In the genomic region with DNA sequence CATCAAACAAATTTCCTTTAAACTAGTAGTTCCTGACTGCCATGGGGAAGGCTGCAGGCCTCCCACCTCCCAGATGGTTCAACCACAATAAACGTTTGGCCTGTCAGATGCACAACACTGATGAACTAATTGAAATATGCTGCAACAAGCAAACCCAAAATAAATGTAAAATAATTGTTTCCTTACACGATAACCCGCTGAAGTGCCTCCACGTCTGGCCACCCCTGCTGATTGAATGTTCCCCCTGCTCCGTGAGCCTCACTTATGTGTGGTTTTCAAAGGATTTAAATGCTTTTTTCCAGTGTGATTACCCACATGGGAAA, we compare ENCODE assay signal across 12 cellular contexts. TPM values are rescaled to one million over a fixed set of nuclear protein-coding genes. Genes with fewer than 3 reads are reported as not detected.
DNase-seq lines count a peak whose midpoint lies in the region; ATAC-seq and TF ChIP-seq lines count a peak whose summit lies in the region.
"Had no signal": no experiment of that assay in that cellular context is flagged by ENCODE, and none has a peak within 500 bp of the region (broad histone marks: within the 10 kb centered on the region; RNA-seq: fewer than 3 reads in every experiment).

No MANE protein-coding gene starts in this region.

- H3K4me1 ChIP-seq in liver (ENCODE audit: control insufficient read depth in 4 of 4, insufficient read depth in 4 of 4, low read length in 3 of 4) (peaks cover 24 to 42% (median 35%) of the 10 kb centered on the region in 4 donors), HAP-1 (peaks cover 35% of the 10 kb centered on the region)

- no peaks in the 10 kb centered on the region for H3K27me3 Mint-ChIP-seq in stimulated activated memory B cell treated with anti-CD40 and anti-IgM and Interleukin-4, amounts not matched to agents 10 μg/mL and 1 μg/mL and 100 μg/mL, for 72 hours
- H3K27me3 Mint-ChIP-seq in natural killer cell (ENCODE audit: low read depth in 2 of 2), result no peaks in the 10 kb centered on the region
- H3K27me3 Mint-ChIP-seq: activated naive CD4-positive, alpha-beta T cell treated with anti-CD3 and anti-CD28 coated beads, Interleukin-2, amount 50 U/mL, for 24 hours had no signal

- TF ChIP-seq CTCF in liver (IDR thresholded peaks at IDR 0.05; ENCODE audit: low read depth, low read length, missing input control) (no peak), natural killer cell (IDR thresholded peaks at IDR 0.05) (no peak)

- ATAC-seq in stimulated activated memory B cell treated with anti-CD40 and anti-IgM and Interleukin-4, amounts not matched to agents 10 μg/mL and 1 μg/mL and 100 μg/mL, for 72 hours, result no peak
- no peak for ATAC-seq in natural killer cell

- H3K27ac ChIP-seq in SK-N-MC, result peak overlapping the region; percentile 26; the same call in 1 of the 2 replicates
- H3K27ac ChIP-seq in liver (ENCODE audit: low read depth in 1 of 2, low read length in 2 of 2), result peak overlapping the region; percentile 72 to 93

- H3K36me3 ChIP-seq in SK-N-MC (ENCODE audit: insufficient read depth, low read length) (no peaks in the 10 kb centered on the region), liver (ENCODE audit: control insufficient read depth in 4 of 4, insufficient read depth in 3 of 4, low read depth in 1 of 4, low read length in 3 of 4) (no peaks in the 10 kb centered on the region), HAP-1 (replicated peaks) (no peaks in the 10 kb centered on the region)

- peak; percentile 37 for DNase-seq in H4 (ENCODE audit: low spot score)
- no peak for DNase-seq in SK-N-MC (ENCODE audit: low read depth, low spot score)
- no peak for DNase-seq in germinal center (ENCODE audit: low spot score)
- no peak for DNase-seq in HAP-1 (ENCODE audit: low spot score in 2 of 2)
- DNase-seq in natural killer cell, result no peak
- DNase-seq in cortex of kidney (lab: John Stamatoyannopoulos, UW), result no peak
- DNase-seq: NCI-H446; occipital lobe; stimulated activated naive CD4-positive, alpha-beta T cell had no signal

- H3K4me3 Mint-ChIP-seq in stimulated activated memory B cell treated with anti-CD40 and anti-IgM and Interleukin-4, amounts not matched to agents 10 μg/mL and 1 μg/mL and 100 μg/mL, for 72 hours, result no peak overlapping the region
- H3K4me3 Mint-ChIP-seq in natural killer cell, result no peak overlapping the region
- H3K4me3 Mint-ChIP-seq: activated naive CD4-positive, alpha-beta T cell treated with anti-CD3 and anti-CD28 coated beads, Interleukin-2, amount 50 U/mL, for 24 hours had no signal

- in situ Hi-C loops in HAP-1 (cut with MboI; ENCODE audit: low sequenced_read_pairs), result no loop called here

- H3K4me1 Mint-ChIP-seq in stimulated activated memory B cell treated with anti-CD40 and anti-IgM and Interleukin-4, amounts not matched to agents 10 μg/mL and 1 μg/mL and 100 μg/mL, for 72 hours, result peaks cover 51% of the 10 kb centered on the region
- H3K4me1 Mint-ChIP-seq in natural killer cell, result peaks cover 0 to 18% of the 10 kb centered on the region in 2 donors

- no peak for TF ChIP-seq RAD21 in liver (IDR thresholded peaks at IDR 0.05)

- WGBS in liver, result 83% methylated on average over 5 of the region's 5 CpGs

- H3K36me3 Mint-ChIP-seq in stimulated activated memory B cell treated with anti-CD40 and anti-IgM and Interleukin-4, amounts not matched to agents 10 μg/mL and 1 μg/mL and 100 μg/mL, for 72 hours, result no peaks in the 10 kb centered on the region
- no peaks in the 10 kb centered on the region for H3K36me3 Mint-ChIP-seq in natural killer cell

- H3K4me3 ChIP-seq in SK-N-MC (peak overlapping the region; percentile 40; the same call in 1 of the 2 replicates), liver (ENCODE audit: low read depth in 1 of 3, low read length in 3 of 3) (no peak overlapping the region), HAP-1 (no peak overlapping the region)

- H3K27ac Mint-ChIP-seq in stimulated activated memory B cell treated with anti-CD40 and anti-IgM and Interleukin-4, amounts not matched to agents 10 μg/mL and 1 μg/mL and 100 μg/mL, for 72 hours, result peak overlapping the region; percentile 82
- no peak overlapping the region for H3K27ac Mint-ChIP-seq in natural killer cell
- H3K27ac Mint-ChIP-seq: activated naive CD4-positive, alpha-beta T cell treated with anti-CD3 and anti-CD28 coated beads, Interleukin-2, amount 50 U/mL, for 24 hours had no signal

- no peak overlapping the region for H3K9ac ChIP-seq in SK-N-MC (ENCODE audit: insufficient read length)
- no peak overlapping the region for H3K9ac ChIP-seq in liver (ENCODE audit: low read depth in 1 of 2, low read length in 2 of 2)

- H3K9me3 Mint-ChIP-seq in stimulated activated memory B cell treated with anti-CD40 and anti-IgM and Interleukin-4, amounts not matched to agents 10 μg/mL and 1 μg/mL and 100 μg/mL, for 72 hours, result no peaks in the 10 kb centered on the region
- H3K9me3 Mint-ChIP-seq in natural killer cell, result no peaks in the 10 kb centered on the region
- H3K9me3 Mint-ChIP-seq: activated naive CD4-positive, alpha-beta T cell treated with anti-CD3 and anti-CD28 coated beads, Interleukin-2, amount 50 U/mL, for 24 hours had no signal

- intact Hi-C loops in natural killer cell (cut with micrococcal nuclease), result no loop called here

- H3K27me3 ChIP-seq in liver (ENCODE audit: control insufficient read depth in 4 of 4, insufficient read depth in 4 of 4, low read length in 3 of 4) (no peaks in the 10 kb centered on the region), HAP-1 (ENCODE audit: low read depth) (no peaks in the 10 kb centered on the region)

- H3K9me3 ChIP-seq in SK-N-MC (ENCODE audit: low read depth, low read length) (no peaks in the 10 kb centered on the region), liver (ENCODE audit: control insufficient read depth in 4 of 4, low read length in 3 of 4) (no peaks in the 10 kb centered on the region), HAP-1 (no peaks in the 10 kb centered on the region)

TF ChIP-seq in liver, 16 proteins besides CTCF, POLR2A, EP300 and RAD21:
- TF ChIP-seq TAF1 (conservative IDR thresholded peaks at IDR 0.05), result no peak
- TF ChIP-seq, protein P1, sequence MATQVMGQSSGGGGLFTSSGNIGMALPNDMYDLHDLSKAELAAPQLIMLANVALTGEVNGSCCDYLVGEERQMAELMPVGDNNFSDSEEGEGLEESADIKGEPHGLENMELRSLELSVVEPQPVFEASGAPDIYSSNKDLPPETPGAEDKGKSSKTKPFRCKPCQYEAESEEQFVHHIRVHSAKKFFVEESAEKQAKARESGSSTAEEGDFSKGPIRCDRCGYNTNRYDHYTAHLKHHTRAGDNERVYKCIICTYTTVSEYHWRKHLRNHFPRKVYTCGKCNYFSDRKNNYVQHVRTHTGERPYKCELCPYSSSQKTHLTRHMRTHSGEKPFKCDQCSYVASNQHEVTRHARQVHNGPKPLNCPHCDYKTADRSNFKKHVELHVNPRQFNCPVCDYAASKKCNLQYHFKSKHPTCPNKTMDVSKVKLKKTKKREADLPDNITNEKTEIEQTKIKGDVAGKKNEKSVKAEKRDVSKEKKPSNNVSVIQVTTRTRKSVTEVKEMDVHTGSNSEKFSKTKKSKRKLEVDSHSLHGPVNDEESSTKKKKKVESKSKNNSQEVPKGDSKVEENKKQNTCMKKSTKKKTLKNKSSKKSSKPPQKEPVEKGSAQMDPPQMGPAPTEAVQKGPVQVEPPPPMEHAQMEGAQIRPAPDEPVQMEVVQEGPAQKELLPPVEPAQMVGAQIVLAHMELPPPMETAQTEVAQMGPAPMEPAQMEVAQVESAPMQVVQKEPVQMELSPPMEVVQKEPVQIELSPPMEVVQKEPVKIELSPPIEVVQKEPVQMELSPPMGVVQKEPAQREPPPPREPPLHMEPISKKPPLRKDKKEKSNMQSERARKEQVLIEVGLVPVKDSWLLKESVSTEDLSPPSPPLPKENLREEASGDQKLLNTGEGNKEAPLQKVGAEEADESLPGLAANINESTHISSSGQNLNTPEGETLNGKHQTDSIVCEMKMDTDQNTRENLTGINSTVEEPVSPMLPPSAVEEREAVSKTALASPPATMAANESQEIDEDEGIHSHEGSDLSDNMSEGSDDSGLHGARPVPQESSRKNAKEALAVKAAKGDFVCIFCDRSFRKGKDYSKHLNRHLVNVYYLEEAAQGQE (IDR thresholded peaks at IDR 0.05), result no peak
- TF ChIP-seq, protein P2, sequence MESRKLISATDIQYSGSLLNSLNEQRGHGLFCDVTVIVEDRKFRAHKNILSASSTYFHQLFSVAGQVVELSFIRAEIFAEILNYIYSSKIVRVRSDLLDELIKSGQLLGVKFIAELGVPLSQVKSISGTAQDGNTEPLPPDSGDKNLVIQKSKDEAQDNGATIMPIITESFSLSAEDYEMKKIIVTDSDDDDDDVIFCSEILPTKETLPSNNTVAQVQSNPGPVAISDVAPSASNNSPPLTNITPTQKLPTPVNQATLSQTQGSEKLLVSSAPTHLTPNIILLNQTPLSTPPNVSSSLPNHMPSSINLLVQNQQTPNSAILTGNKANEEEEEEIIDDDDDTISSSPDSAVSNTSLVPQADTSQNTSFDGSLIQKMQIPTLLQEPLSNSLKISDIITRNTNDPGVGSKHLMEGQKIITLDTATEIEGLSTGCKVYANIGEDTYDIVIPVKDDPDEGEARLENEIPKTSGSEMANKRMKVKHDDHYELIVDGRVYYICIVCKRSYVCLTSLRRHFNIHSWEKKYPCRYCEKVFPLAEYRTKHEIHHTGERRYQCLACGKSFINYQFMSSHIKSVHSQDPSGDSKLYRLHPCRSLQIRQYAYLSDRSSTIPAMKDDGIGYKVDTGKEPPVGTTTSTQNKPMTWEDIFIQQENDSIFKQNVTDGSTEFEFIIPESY (IDR thresholded peaks at IDR 0.05), result no peak
- no peak for TF ChIP-seq RXRA (IDR thresholded peaks at IDR 0.05)

RNA-seq across cellular contexts. Expression of a gene that starts 8.4 kb away (rescaled TPM):
- 2.0 and 3.3 TPM in 2 replicates for total RNA-seq in H4 (2014; rRNA removed; shearing (Covaris generic))
- total RNA-seq in liver (10 to 100 TPM in 1 of 2 donors, 1 to 10 TPM in 1; 1.3 to 28.4 TPM), natural killer cell (10 to 100 TPM; 38.9 to 94.6 (median 42.5) TPM)
- 1 to 10 TPM; 3.6 to 6.6 TPM for polyA plus RNA-seq in liver
